In the genomic region with DNA sequence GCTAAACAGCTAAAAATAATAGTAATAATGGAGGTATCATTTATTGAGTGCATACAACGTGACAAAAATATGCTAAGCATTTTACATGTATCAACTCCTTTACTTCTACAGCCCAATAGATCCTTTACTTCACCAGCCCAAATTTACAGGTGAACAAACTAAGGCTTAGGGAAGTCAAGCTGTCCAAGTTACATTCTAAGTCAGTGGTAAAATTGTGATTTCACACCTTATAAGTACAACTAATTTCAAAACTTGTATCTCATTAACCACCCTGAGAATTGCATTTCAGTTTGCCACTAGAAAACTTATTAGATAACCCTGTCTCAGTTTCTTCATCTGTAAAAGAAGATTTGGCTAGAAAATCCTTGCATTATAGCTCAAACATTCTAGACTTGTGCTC, we compare ENCODE assay signal across 16 cellular contexts. TPM values are rescaled to one million over a fixed set of nuclear protein-coding genes. Genes with fewer than 3 reads are reported as not detected.
DNase-seq lines count a peak whose midpoint lies in the region; ATAC-seq, FAIRE-seq and TF ChIP-seq lines count a peak whose summit lies in the region.
"Had no signal": no experiment of that assay in that cellular context is flagged by ENCODE, and none has a peak within 500 bp of the region (broad histone marks: within the 10 kb centered on the region; RNA-seq: fewer than 3 reads in every experiment).

No MANE protein-coding gene starts in this region.

- in situ Hi-C loops in mammary epithelial cell (cut with MboI; ENCODE audit: low sequenced_read_pairs in 2 of 2): no loop called here

- ATAC-seq in GM21390 (IDR thresholded peaks at IDR 0.05; ENCODE audit: unreplicated experiment) (peak; percentile 50), HG03432 (IDR thresholded peaks at IDR 0.05; ENCODE audit: unreplicated experiment) (peak; percentile 42)
- no peak for ATAC-seq in effector memory CD8-positive, alpha-beta T cell (replicated peaks)
- ATAC-seq: GM23338 had no signal

- TF ChIP-seq CTCF in MCF 10A (IDR thresholded peaks at IDR 0.05; ENCODE audit: unreplicated experiment) (no peak), mammary epithelial cell (conservative IDR thresholded peaks at IDR 0.05 in 1 of 2, IDR thresholded peaks at IDR 0.05 in 1 of 2; ENCODE audit: extremely low read depth in 1 of 2, insufficient read depth in 1 of 2, low read depth in 1 of 2, low read length in 2 of 2) (no peak)

- CTCF ChIA-PET in MCF 10A (lab: Yijun Ruan, JAX): no interaction called here
- CTCF ChIA-PET in mammary epithelial cell (lab: Charles Lee; ENCODE audit: low non-redundant PET): interaction anchor here (0.7 kb wide), 1 partner anchor 37 kb away, joined by 3 read pairs; no protein-coding TSS in a partner anchor

- no peak overlapping the region for H3K27ac Mint-ChIP-seq in MCF 10A (ENCODE audit: low read depth, unreplicated experiment)
- peak overlapping the region; percentile 38 to 72 for H3K27ac Mint-ChIP-seq in effector memory CD8-positive, alpha-beta T cell
- H3K27ac Mint-ChIP-seq in T-helper 2 cell treated with Interferon-gamma antibody and Interleukin-4, amounts not matched to agents 5 μg/mL and 100 μg/mL, for 36 hours: no peak overlapping the region
- H3K27ac Mint-ChIP-seq: GM23338 had no signal

- FAIRE-seq in RCC 7860 (lab: Jason Lieb, UNC): no peak
- FAIRE-seq: GM12891 had no signal

- no peak for DNase-seq in MCF 10A (ENCODE audit: unreplicated experiment)
- DNase-seq in mammary epithelial cell: no peak
- DNase-seq in effector memory CD8-positive, alpha-beta T cell: no peak
- no peak for DNase-seq in RCC 7860 (ENCODE audit: low spot score)
- no peak for DNase-seq in T-helper 2 cell treated with Interferon-gamma antibody and Interleukin-4, amounts not matched to agents 5 μg/mL and 100 μg/mL, for 36 hours (ENCODE audit: low spot score)
- no peak for DNase-seq in HUDEP-2 (lab: John Stamatoyannopoulos, UW; ENCODE audit: unreplicated experiment in 76 of 76)
- DNase-seq: 8988T, C1 segment of cervical spinal cord, Calu3, DMS79, NCI-H1048, SHP77 treated with DMSO at 0.1 percent for 48 hours had no signal

- peaks cover 18% of the 10 kb centered on the region for H3K36me3 Mint-ChIP-seq in MCF 10A (ENCODE audit: insufficient read depth, unreplicated experiment)
- peaks cover 22% of the 10 kb centered on the region for H3K36me3 Mint-ChIP-seq in effector memory CD8-positive, alpha-beta T cell (ENCODE audit: insufficient read depth)
- peaks cover 20% of the 10 kb centered on the region for H3K36me3 Mint-ChIP-seq in T-helper 2 cell treated with Interferon-gamma antibody and Interleukin-4, amounts not matched to agents 5 μg/mL and 100 μg/mL, for 36 hours (ENCODE audit: low read depth)

- no peak overlapping the region for H3K27ac ChIP-seq in mammary epithelial cell (ENCODE audit: insufficient read depth, low read depth, low read length)

- no peaks in the 10 kb centered on the region for H3K27me3 ChIP-seq in mammary epithelial cell (ENCODE audit: insufficient read depth, low read length)

- no peaks in the 10 kb centered on the region for H3K4me1 ChIP-seq in mammary epithelial cell (ENCODE audit: insufficient read depth, low read length)

- no peak overlapping the region for H3K9ac ChIP-seq in mammary epithelial cell (ENCODE audit: insufficient read depth, low read length)

- TSS peak; percentile 0 for BruUV-seq in MCF 10A (replicated peaks; lab: Mats Ljungman, UMichigan)
- BruUV-seq in mammary epithelial cell (replicated peaks; lab: Mats Ljungman, UMichigan): no TSS peak

- no peak overlapping the region for H3K4me3 ChIP-seq in mammary epithelial cell (replicated peaks in 1 of 3; ENCODE audit: insufficient read depth in 1 of 3, low read depth in 2 of 3, low read length in 3 of 3)
- H3K4me3 ChIP-seq: GM23338 had no signal

- H3K27me3 Mint-ChIP-seq in MCF 10A (ENCODE audit: insufficient read depth, unreplicated experiment): no peaks in the 10 kb centered on the region
- H3K27me3 Mint-ChIP-seq in effector memory CD8-positive, alpha-beta T cell: no peaks in the 10 kb centered on the region
- no peaks in the 10 kb centered on the region for H3K27me3 Mint-ChIP-seq in T-helper 2 cell treated with Interferon-gamma antibody and Interleukin-4, amounts not matched to agents 5 μg/mL and 100 μg/mL, for 36 hours (ENCODE audit: low read depth)

- no peaks in the 10 kb centered on the region for H4K20me1 ChIP-seq in mammary epithelial cell (ENCODE audit: insufficient read depth, low read length)

- H3K9me3 ChIP-seq in mammary epithelial cell (replicated peaks; ENCODE audit: insufficient read depth, low read length): no peaks in the 10 kb centered on the region

- WGBS in mammary epithelial cell (ENCODE audit: low coverage, missing lambda C conversion rate): 67% methylated on average over 1 of the region's 1 CpG

- no peak overlapping the region for H3K4me3 Mint-ChIP-seq in MCF 10A (ENCODE audit: unreplicated experiment)
- no peak overlapping the region for H3K4me3 Mint-ChIP-seq in effector memory CD8-positive, alpha-beta T cell
- no peak overlapping the region for H3K4me3 Mint-ChIP-seq in T-helper 2 cell treated with Interferon-gamma antibody and Interleukin-4, amounts not matched to agents 5 μg/mL and 100 μg/mL, for 36 hours
- H3K4me3 Mint-ChIP-seq: GM23338 had no signal

- peaks cover 19% of the 10 kb centered on the region for H3K4me1 Mint-ChIP-seq in MCF 10A (ENCODE audit: insufficient read depth, unreplicated experiment)
- peaks cover 21 to 37% of the 10 kb centered on the region in 2 donors for H3K4me1 Mint-ChIP-seq in effector memory CD8-positive, alpha-beta T cell (ENCODE audit: low read depth in 2 of 2)
- peaks cover 24% of the 10 kb centered on the region for H3K4me1 Mint-ChIP-seq in T-helper 2 cell treated with Interferon-gamma antibody and Interleukin-4, amounts not matched to agents 5 μg/mL and 100 μg/mL, for 36 hours (ENCODE audit: low read depth)
- H3K4me1 Mint-ChIP-seq: GM23338 had no signal

- intact Hi-C loops in MCF 10A (cut with micrococcal nuclease) (no loop called here), mammary epithelial cell (cut with micrococcal nuclease) (no loop called here)

- no peaks in the 10 kb centered on the region for H3K9me3 Mint-ChIP-seq in MCF 10A (ENCODE audit: unreplicated experiment)
- H3K9me3 Mint-ChIP-seq in effector memory CD8-positive, alpha-beta T cell: no peaks in the 10 kb centered on the region
- H3K9me3 Mint-ChIP-seq in T-helper 2 cell treated with Interferon-gamma antibody and Interleukin-4, amounts not matched to agents 5 μg/mL and 100 μg/mL, for 36 hours: no peaks in the 10 kb centered on the region
- H3K9me3 Mint-ChIP-seq: GM23338 had no signal

- POLR2A ChIA-PET in MCF 10A (lab: Yijun Ruan, JAX): interaction anchor here (1.2 kb wide), 1 partner anchor 10 kb away, joined by 6 read pairs; no protein-coding TSS in a partner anchor

- no peak overlapping the region for H2AFZ ChIP-seq in mammary epithelial cell (ENCODE audit: low read depth, low read length)
- H2AFZ ChIP-seq: GM23338 had no signal

- H3K79me2 ChIP-seq in mammary epithelial cell (ENCODE audit: insufficient read depth, low read length): peaks cover 55% of the 10 kb centered on the region

- peaks cover 2% of the 10 kb centered on the region for H3K36me3 ChIP-seq in mammary epithelial cell (ENCODE audit: insufficient read depth, low read length)

- no peak overlapping the region for H3K4me2 ChIP-seq in mammary epithelial cell (ENCODE audit: insufficient read depth, low read depth, low read length)
- H3K4me2 ChIP-seq: GM23338 had no signal

- dilution Hi-C loops in mammary epithelial cell (cut with HindIII; ENCODE audit: low sequenced_read_pairs): no loop called here

RNA-seq across cellular contexts. Expression of gene SLC33A1, which starts 10.7 kb away (rescaled TPM):
- total RNA-seq in MCF 10A (2022): 65.6 and 91.7 TPM in 2 replicates
- total RNA-seq in mammary epithelial cell: 10 to 100 TPM; 35.0 to 52.7 TPM
- 17.9 TPM for polyA plus RNA-seq in mammary epithelial cell
- polyA minus RNA-seq in mammary epithelial cell: 41.3 TPM

RNA-seq across cellular contexts. Expression of gene GMPS, which starts 26.9 kb away (rescaled TPM):
- 92.4 and 128 TPM in 2 replicates for total RNA-seq in MCF 10A (2022)
- total RNA-seq in mammary epithelial cell: 10 to 100 TPM; 34.2 to 90.4 TPM
- polyA plus RNA-seq in mammary epithelial cell: 72.5 TPM
- polyA minus RNA-seq in mammary epithelial cell: 85.6 TPM

RNA-seq across cellular contexts. Expression of gene C3orf33, which starts 37.5 kb away (rescaled TPM):
- total RNA-seq in MCF 10A (2022) (3.2 and 3.6 TPM in 2 replicates), mammary epithelial cell (1 to 10 TPM; 1.9 to 3.0 TPM)
- 1.3 TPM for polyA plus RNA-seq in mammary epithelial cell
- not detected for polyA minus RNA-seq in mammary epithelial cell

Comparison
In these comparisons a context has a peak if more than half of its experiments do, and no peak if none do; other contexts are left out.
1. H3K27ac Mint-ChIP-seq: peak in effector memory CD8-positive, alpha-beta T cell (2 of 2); none in MCF 10A (single experiment) and T-helper 2 cell treated with Interferon-gamma antibody and Interleukin-4, amounts not matched to agents 5 μg/mL and 100 μg/mL, for 36 hours (single experiment).